Comparison of ENCODE assay signal across 22 cellular contexts in genomic region chr14:88007608-88008007, GRCh38. TPM values are rescaled to one million over a fixed set of nuclear protein-coding genes. Genes with fewer than 3 reads are reported as not detected.
DNase-seq lines count a peak whose midpoint lies in the region; ATAC-seq and TF ChIP-seq lines count a peak whose summit lies in the region.
"Had no signal": no experiment of that assay in that cellular context is flagged by ENCODE, and none has a peak within 500 bp of the region (broad histone marks: within the 10 kb centered on the region; RNA-seq: fewer than 3 reads in every experiment).

No MANE protein-coding gene starts in this region.

- peaks cover 19% of the 10 kb centered on the region for H3K36me3 Mint-ChIP-seq in activated naive CD4-positive, alpha-beta T cell treated with anti-CD3 and anti-CD28 coated beads, Interleukin-2, amount 50 U/mL, for 24 hours
- H3K36me3 Mint-ChIP-seq in T-helper 2 cell treated with Interferon-gamma antibody and Interleukin-4, amounts not matched to agents 5 μg/mL and 100 μg/mL, for 36 hours (ENCODE audit: low read depth), result peaks cover 48% of the 10 kb centered on the region
- peaks cover 63% of the 10 kb centered on the region for H3K36me3 Mint-ChIP-seq in effector memory CD8-positive, alpha-beta T cell (ENCODE audit: insufficient read depth)

- peaks cover 82% of the 10 kb centered on the region for H3K4me1 Mint-ChIP-seq in activated naive CD4-positive, alpha-beta T cell treated with anti-CD3 and anti-CD28 coated beads, Interleukin-2, amount 50 U/mL, for 24 hours
- peaks cover 58% of the 10 kb centered on the region for H3K4me1 Mint-ChIP-seq in T-helper 2 cell treated with Interferon-gamma antibody and Interleukin-4, amounts not matched to agents 5 μg/mL and 100 μg/mL, for 36 hours (ENCODE audit: low read depth)
- peaks cover 39 to 63% of the 10 kb centered on the region in 2 donors for H3K4me1 Mint-ChIP-seq in effector memory CD8-positive, alpha-beta T cell (ENCODE audit: low read depth in 2 of 2)

- H3K27me3 Mint-ChIP-seq in activated naive CD4-positive, alpha-beta T cell treated with anti-CD3 and anti-CD28 coated beads, Interleukin-2, amount 50 U/mL, for 24 hours, result no peaks in the 10 kb centered on the region
- H3K27me3 Mint-ChIP-seq in T-helper 2 cell treated with Interferon-gamma antibody and Interleukin-4, amounts not matched to agents 5 μg/mL and 100 μg/mL, for 36 hours (ENCODE audit: low read depth), result no peaks in the 10 kb centered on the region
- no peaks in the 10 kb centered on the region for H3K27me3 Mint-ChIP-seq in effector memory CD8-positive, alpha-beta T cell
- H3K27me3 Mint-ChIP-seq: dendritic cell treated with granulocyte-macrophage colony-stimulating factor and Interleukin-4, amounts not matched to agents 40 ng/mL and 50 ng/mL, for 4 days had no signal

- no peaks in the 10 kb centered on the region for H3K36me3 ChIP-seq in upper lobe of right lung
- H3K36me3 ChIP-seq: MG63, transverse colon had no signal

- H3K27me3 ChIP-seq in upper lobe of right lung, result no peaks in the 10 kb centered on the region
- H3K27me3 ChIP-seq: MG63, transverse colon had no signal

- H3K9me3 ChIP-seq in upper lobe of right lung, result no peaks in the 10 kb centered on the region
- H3K9me3 ChIP-seq: MG63, psoas muscle, transverse colon had no signal

- ATAC-seq in effector memory CD8-positive, alpha-beta T cell (replicated peaks), result no peak
- ATAC-seq in upper lobe of right lung (no peak), GM18519 (IDR thresholded peaks at IDR 0.05; ENCODE audit: low FRiP score, unreplicated experiment) (no peak)
- ATAC-seq: activated CD4-positive, CD25-positive, alpha-beta regulatory T cell treated with anti-CD3 and anti-CD28 coated beads, Interleukin-2, amount 50 U/mL, for 24 hours; left lobe of liver; psoas muscle had no signal

- H3K4me1 ChIP-seq in upper lobe of right lung, result no peaks in the 10 kb centered on the region
- H3K4me1 ChIP-seq: psoas muscle, transverse colon had no signal

- H3K27ac Mint-ChIP-seq in activated naive CD4-positive, alpha-beta T cell treated with anti-CD3 and anti-CD28 coated beads, Interleukin-2, amount 50 U/mL, for 24 hours, result peak overlapping the region; percentile 81
- peak overlapping the region; percentile 90 for H3K27ac Mint-ChIP-seq in T-helper 2 cell treated with Interferon-gamma antibody and Interleukin-4, amounts not matched to agents 5 μg/mL and 100 μg/mL, for 36 hours
- peak overlapping the region; percentile 93 to 99 for H3K27ac Mint-ChIP-seq in effector memory CD8-positive, alpha-beta T cell

- peak overlapping the region; percentile 65 for H3K4me3 Mint-ChIP-seq in activated naive CD4-positive, alpha-beta T cell treated with anti-CD3 and anti-CD28 coated beads, Interleukin-2, amount 50 U/mL, for 24 hours
- H3K4me3 Mint-ChIP-seq in T-helper 2 cell treated with Interferon-gamma antibody and Interleukin-4, amounts not matched to agents 5 μg/mL and 100 μg/mL, for 36 hours, result peak overlapping the region; percentile 82
- peak overlapping the region; percentile 89 to 96 for H3K4me3 Mint-ChIP-seq in effector memory CD8-positive, alpha-beta T cell

- intact Hi-C loops in upper lobe of right lung (cut with DNase I), result no loop called here

- DNase-seq in activated naive CD4-positive, alpha-beta T cell (lab: John Stamatoyannopoulos, UW), result no peak
- no peak for DNase-seq in T-helper 2 cell treated with Interferon-gamma antibody and Interleukin-4, amounts not matched to agents 5 μg/mL and 100 μg/mL, for 36 hours (ENCODE audit: low spot score)
- no peak for DNase-seq in effector memory CD8-positive, alpha-beta T cell
- DNase-seq in upper lobe of right lung (no peak), NCI-H1105 treated with DMSO at 0.1 percent for 48 hours (lab: John Stamatoyannopoulos, UW) (no peak), activated gamma-delta T cell (lab: John Stamatoyannopoulos, UW) (no peak)
- DNase-seq: amniotic stem cell; head of caudate nucleus; MG63; NCI-H2171; NCI-H524 treated with DMSO at 0.1 percent for 48 hours; psoas muscle; RPMI8226; stimulated activated CD4-positive, alpha-beta T cell treated with anti-CD3 and anti-CD28 coated beads, Interleukin-1b, Interleukin-23, amount 100 ng/mL, for 48 hours; stimulated activated naive CD4-positive, alpha-beta T cell treated with Interleukin-2 at 50 U/mL for 16 hours; transverse colon had no signal

- peak overlapping the region; percentile 67 for H3K27ac ChIP-seq in upper lobe of right lung
- H3K27ac ChIP-seq: psoas muscle, SK-N-MC had no signal

- no peak for TF ChIP-seq CTCF in upper lobe of right lung (IDR thresholded peaks at IDR 0.05)

- H3K4me3 ChIP-seq in upper lobe of right lung, result no peak overlapping the region
- H3K4me3 ChIP-seq: MG63, SK-N-MC had no signal

- H3K9me3 Mint-ChIP-seq in activated naive CD4-positive, alpha-beta T cell treated with anti-CD3 and anti-CD28 coated beads, Interleukin-2, amount 50 U/mL, for 24 hours, result no peaks in the 10 kb centered on the region
- H3K9me3 Mint-ChIP-seq in T-helper 2 cell treated with Interferon-gamma antibody and Interleukin-4, amounts not matched to agents 5 μg/mL and 100 μg/mL, for 36 hours, result no peaks in the 10 kb centered on the region
- no peaks in the 10 kb centered on the region for H3K9me3 Mint-ChIP-seq in effector memory CD8-positive, alpha-beta T cell
- H3K9me3 Mint-ChIP-seq: dendritic cell treated with granulocyte-macrophage colony-stimulating factor and Interleukin-4, amounts not matched to agents 40 ng/mL and 50 ng/mL, for 4 days had no signal

RNA-seq across cellular contexts. Expression of gene GPR65, which starts 2.7 kb away (rescaled TPM):
- 7.7 TPM for total RNA-seq in upper lobe of right lung

RNA-seq across cellular contexts. Expression of gene GALC, which starts 14.6 kb away (rescaled TPM):
- 47.4 TPM for total RNA-seq in upper lobe of right lung
